Comparison of ENCODE assay signal across 8 cellular contexts in the genomic region with DNA sequence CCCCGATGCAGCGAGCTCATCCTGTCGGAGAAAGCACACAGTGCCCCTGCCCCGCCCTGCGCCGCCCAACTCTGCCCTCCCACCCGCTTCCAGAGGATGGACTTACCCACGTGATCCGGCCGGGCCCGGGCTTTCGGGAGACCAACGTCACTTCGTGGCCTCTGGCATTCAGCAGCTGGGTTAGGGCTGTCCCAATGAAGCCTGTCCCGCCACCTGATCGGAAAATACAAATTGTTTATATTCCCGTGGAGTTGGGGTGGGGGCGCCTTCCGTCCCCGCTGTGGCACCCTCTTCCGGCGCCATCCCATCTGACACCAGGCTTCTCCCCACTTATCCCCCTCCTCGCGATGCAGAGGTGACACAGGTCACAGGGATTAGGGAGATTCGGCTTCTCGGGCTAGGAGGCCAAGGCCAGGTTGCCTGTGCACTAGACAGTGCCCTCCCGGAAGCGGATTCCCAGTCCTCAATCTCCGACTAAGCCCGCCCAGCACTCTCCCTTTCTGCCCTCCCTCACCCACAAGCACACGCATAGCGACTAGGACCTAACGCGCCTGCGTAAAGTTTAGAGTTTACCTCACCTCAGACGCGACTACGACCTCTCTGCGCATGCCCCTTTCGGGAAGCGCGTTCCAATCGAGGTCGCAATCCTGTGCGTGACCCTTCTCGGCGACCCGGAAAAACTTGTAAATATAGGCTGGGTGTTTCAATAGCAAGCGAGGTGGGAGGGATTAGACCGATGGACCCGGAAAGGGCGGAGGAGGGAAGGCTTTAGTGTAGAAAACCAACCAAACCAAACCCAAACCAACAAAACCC. TPM values are rescaled to one million over a fixed set of nuclear protein-coding genes. Genes with fewer than 3 reads are reported as not detected.
A peak's percentile ranks its signal among the peaks of the same experiment; 100 is the strongest.
DNase-seq lines count a peak whose midpoint lies in the region; ATAC-seq, FAIRE-seq and TF ChIP-seq lines count a peak whose summit lies in the region.

SDR39U1 (minus strand) TSS at position 537 of the 813 bp plus-strand sequence; CDS start at position 530, 7 bp downstream.

- no peaks in the 10 kb centered on the region for H3K9me3 ChIP-seq in kidney (ENCODE audit: control insufficient read depth in 1 of 2, low read length in 2 of 2)

- H3K27ac ChIP-seq in kidney (ENCODE audit: low read depth in 2 of 2, low read length in 2 of 2): peak within 1 kb of the TSS; percentile 97 to 99

- TF ChIP-seq CTCF in kidney (IDR thresholded peaks at IDR 0.05; ENCODE audit: borderline replicate concordance, extremely low read depth, insufficient read depth): no peak

- peak; percentile 91 for ATAC-seq in HG03432 (IDR thresholded peaks at IDR 0.05; ENCODE audit: unreplicated experiment)

- TF ChIP-seq POLR2A in GM19099 (IDR thresholded peaks at IDR 0.05; ENCODE audit: extremely low read depth, insufficient read length, low read depth): peak; percentile 74

- peaks cover 5 to 10% of the 10 kb centered on the region in 2 donors for H3K4me1 ChIP-seq in kidney (ENCODE audit: control insufficient read depth in 1 of 2, insufficient read depth in 1 of 2, low read depth in 1 of 2, low read length in 2 of 2)

- intact Hi-C loops in kidney (cut with DNase I): no loop called here

- FAIRE-seq in kidney (lab: Jason Lieb, UNC): peak; percentile 97

- peak within 1 kb of the TSS; percentile 85 to 91 for H3K4me3 ChIP-seq in kidney (ENCODE audit: low read length in 2 of 2)

- H3K9ac ChIP-seq in kidney (ENCODE audit: low read length in 2 of 2): peak within 1 kb of the TSS; percentile 70 to 96

- DNase-seq in AML-193 (lab: John Stamatoyannopoulos, UW) (peak; percentile 98 to 99), NCI-H510A (lab: John Stamatoyannopoulos, UW) (peak; percentile 98), cerebellum (ENCODE audit: low spot score) (peak; percentile 95), kidney (peak; percentile 99)
- peak; percentile 93 for DNase-seq in activated CD4-positive, alpha-beta T cell treated with anti-CD3 and anti-CD28 coated beads for 1 hour
- DNase-seq in stimulated activated CD4-positive, alpha-beta T cell treated with anti-CD3 and anti-CD28 coated beads, Interleukin-15, amount 100 ng/mL, for 24 hours: peak; percentile 97

- H3K36me3 ChIP-seq in kidney (ENCODE audit: control insufficient read depth in 1 of 2, insufficient read depth in 2 of 2, low read length in 2 of 2): peaks cover 26 to 33% of the 10 kb centered on the region in 2 donors

RNA-seq across cellular contexts. Expression of gene SDR39U1, which starts in this region (rescaled TPM):
- total RNA-seq in cerebellum (17.6 TPM), kidney (62.3 TPM)
- 97.8 TPM for polyA plus RNA-seq in kidney (ENCODE audit: insufficient read depth, low read depth, low replicate concordance)

Comparison
In these comparisons a context has a peak if more than half of its experiments do, and no peak if none do; other contexts are left out.
1. Peak in every context shown above with its lines: DNase-seq, ATAC-seq, H3K4me3 ChIP-seq and H3K27ac ChIP-seq.